ENCODE assay signal across 25 cellular contexts in genomic region chr3:188962253-188963247, GRCh38.
DNase-seq lines count a peak whose midpoint lies in the region; ATAC-seq and TF ChIP-seq lines count a peak whose summit lies in the region.
"Had no signal": no experiment of that assay in that cellular context is flagged by ENCODE, and none has a peak within 500 bp of the region (broad histone marks: within the 10 kb centered on the region; RNA-seq: fewer than 3 reads in every experiment).

No MANE protein-coding gene starts in this region.

- H3K9me2 ChIP-seq in Loucy (replicated peaks; ENCODE audit: low read depth, low read length) = no peaks in the 10 kb centered on the region

- H3K4me2 ChIP-seq in Loucy (ENCODE audit: low read depth, low read length, poor library complexity, severe bottlenecking) = peak overlapping the region; percentile 52
- H3K4me2 ChIP-seq in mammary epithelial cell (ENCODE audit: insufficient read depth, low read depth, low read length) = peak overlapping the region; percentile 2

- 57% methylated on average over 13 of the region's 13 CpGs for WGBS in mammary epithelial cell (ENCODE audit: low coverage, missing lambda C conversion rate)

- intact Hi-C loops in mammary epithelial cell (cut with micrococcal nuclease) = no loop called here

- TF ChIP-seq CTCF in Loucy (conservative IDR thresholded peaks at IDR 0.05; ENCODE audit: low read length) (no peak), mammary epithelial cell (conservative IDR thresholded peaks at IDR 0.05 in 1 of 2, IDR thresholded peaks at IDR 0.05 in 1 of 2; ENCODE audit: extremely low read depth in 1 of 2, insufficient read depth in 1 of 2, low read depth in 1 of 2, low read length in 2 of 2) (no peak)

- no peak overlapping the region for H3K27ac ChIP-seq in mammary epithelial cell (ENCODE audit: insufficient read depth, low read depth, low read length)
- H3K27ac ChIP-seq: colonic mucosa, pancreas, SJSA1, suprapubic skin had no signal

- ATAC-seq in HG03439 (IDR thresholded peaks at IDR 0.05; ENCODE audit: unreplicated experiment) = no peak
- ATAC-seq: effector memory CD8-positive, alpha-beta T cell; natural killer cell treated with Interleukin-12 subunit alpha and Interleukin-12 subunit beta and Interleukin-15 and Interleukin-18, amount 100 ng/mL, for 72 hours; pancreas; T-cell had no signal

- H3F3A ChIP-seq in Loucy (ENCODE audit: low read depth) = no peaks in the 10 kb centered on the region

- peaks cover 2% of the 10 kb centered on the region for H3K9me3 Mint-ChIP-seq in activated naive CD4-positive, alpha-beta T cell treated with anti-CD3 and anti-CD28 coated beads, Interleukin-2, amount 10 ng/mL, durations not matched to agents 7 days and 5 days
- H3K9me3 Mint-ChIP-seq: effector memory CD8-positive, alpha-beta T cell; natural killer cell treated with Interleukin-12 subunit alpha and Interleukin-12 subunit beta and Interleukin-15 and Interleukin-18, amount 100 ng/mL, for 72 hours; T-cell had no signal

- in situ Hi-C loops in mammary epithelial cell (cut with MboI; ENCODE audit: low sequenced_read_pairs in 2 of 2) = loop anchor here (25.0 kb wide), 2 partner anchors 800 to 925 kb away; partner anchors contain the start of gene LPP (in 1 of the 2)

- peaks cover 20% of the 10 kb centered on the region for H3K4me1 Mint-ChIP-seq in activated naive CD4-positive, alpha-beta T cell treated with anti-CD3 and anti-CD28 coated beads, Interleukin-2, amount 10 ng/mL, durations not matched to agents 7 days and 5 days

- no peaks in the 10 kb centered on the region for H4K20me1 ChIP-seq in Loucy (ENCODE audit: insufficient read depth, low read length, poor library complexity, severe bottlenecking)
- H4K20me1 ChIP-seq in mammary epithelial cell (ENCODE audit: insufficient read depth, low read length) = no peaks in the 10 kb centered on the region

- dilution Hi-C loops in mammary epithelial cell (cut with HindIII; ENCODE audit: low sequenced_read_pairs) = loop anchor here (5.0 kb wide), 1 partner anchor 80 kb away; no protein-coding TSS in a partner anchor

- H3K4me1 ChIP-seq in Loucy (ENCODE audit: insufficient read depth, low read length, poor library complexity, severe bottlenecking) (peaks cover 34% of the 10 kb centered on the region), mammary epithelial cell (ENCODE audit: insufficient read depth, low read length) (peaks cover 20% of the 10 kb centered on the region)
- H3K4me1 ChIP-seq: colonic mucosa, pancreas, SJSA1 had no signal

- H3K27me3 Mint-ChIP-seq in activated naive CD4-positive, alpha-beta T cell treated with anti-CD3 and anti-CD28 coated beads, Interleukin-2, amount 10 ng/mL, durations not matched to agents 7 days and 5 days = peaks cover 7% of the 10 kb centered on the region

- H3K36me3 ChIP-seq in Loucy (ENCODE audit: insufficient read depth, low read length) (no peaks in the 10 kb centered on the region), mammary epithelial cell (ENCODE audit: insufficient read depth, low read length) (no peaks in the 10 kb centered on the region)
- H3K36me3 ChIP-seq: colonic mucosa, gastrocnemius medialis, pancreas, SJSA1, suprapubic skin had no signal

- H3K4me3 ChIP-seq in Loucy (ENCODE audit: low read length, poor library complexity, severe bottlenecking) (peak overlapping the region; percentile 11), mammary epithelial cell (replicated peaks in 1 of 3; ENCODE audit: insufficient read depth in 1 of 3, low read depth in 2 of 3, low read length in 3 of 3) (no peak overlapping the region)
- H3K4me3 ChIP-seq: colonic mucosa, gastrocnemius medialis, pancreas, SJSA1, suprapubic skin had no signal

- H3K36me3 Mint-ChIP-seq in activated naive CD4-positive, alpha-beta T cell treated with anti-CD3 and anti-CD28 coated beads, Interleukin-2, amount 10 ng/mL, durations not matched to agents 7 days and 5 days = no peaks in the 10 kb centered on the region
- H3K36me3 Mint-ChIP-seq: natural killer cell treated with Interleukin-12 subunit alpha and Interleukin-12 subunit beta and Interleukin-15 and Interleukin-18, amount 100 ng/mL, for 72 hours; T-cell had no signal

- CTCF ChIA-PET in activated naive CD4-positive, alpha-beta T cell treated with anti-CD3 and anti-CD28 coated beads, Interleukin-2, amount 10 ng/mL, durations not matched to agents 7 days and 5 days (lab: Charles Lee) = interaction anchor here (0.6 to 11.2 kb wide), 5 partner anchors 38 to 1223 kb away, joined by 3 to 151 read pairs (median 6); no protein-coding TSS in a partner anchor
- CTCF ChIA-PET in mammary epithelial cell (lab: Charles Lee; ENCODE audit: low non-redundant PET) = no interaction called here

- H3K27ac Mint-ChIP-seq in activated naive CD4-positive, alpha-beta T cell treated with anti-CD3 and anti-CD28 coated beads, Interleukin-2, amount 10 ng/mL, durations not matched to agents 7 days and 5 days = no peak overlapping the region
- H3K27ac Mint-ChIP-seq: T-cell had no signal

- BruUV-seq in mammary epithelial cell (replicated peaks; lab: Mats Ljungman, UMichigan) = no TSS peak

- no peak overlapping the region for H3K4me3 Mint-ChIP-seq in activated naive CD4-positive, alpha-beta T cell treated with anti-CD3 and anti-CD28 coated beads, Interleukin-2, amount 10 ng/mL, durations not matched to agents 7 days and 5 days
- H3K4me3 Mint-ChIP-seq: effector memory CD8-positive, alpha-beta T cell; natural killer cell treated with Interleukin-12 subunit alpha and Interleukin-12 subunit beta and Interleukin-15 and Interleukin-18, amount 100 ng/mL, for 72 hours; T-cell had no signal

- H3K9me3 ChIP-seq in Loucy (ENCODE audit: insufficient read depth, low read depth, low read length) = no peaks in the 10 kb centered on the region
- H3K9me3 ChIP-seq in mammary epithelial cell (replicated peaks; ENCODE audit: insufficient read depth, low read length) = no peaks in the 10 kb centered on the region
- H3K9me3 ChIP-seq: colonic mucosa, gastrocnemius medialis, pancreas, SJSA1, suprapubic skin had no signal

- DNase-seq in activated naive CD4-positive, alpha-beta T cell treated with anti-CD3 and anti-CD28 coated beads, Interleukin-2, amount 10 ng/mL, durations not matched to agents 7 days and 5 days = peak; percentile 23
- DNase-seq in activated naive CD4-positive, alpha-beta T cell (lab: John Stamatoyannopoulos, UW) = no peak
- DNase-seq in mammary epithelial cell (peak; percentile 59), NCI-H774 (lab: John Stamatoyannopoulos, UW) (no peak), RPMI8226 (no peak)
- peak; percentile 52 for DNase-seq in stimulated activated CD8-positive, alpha-beta memory T cell treated with anti-CD3 and anti-CD28 coated beads, Interleukin-4, amount 100 ng/mL, for 48 hours
- DNase-seq: ACHN; activated CD4-positive, alpha-beta T cell treated with anti-CD3 and anti-CD28 coated beads for 1 hour; activated effector memory CD4-positive, alpha-beta T cell treated with Interleukin-2 at 50 U/mL for 16 hours; colonic mucosa; DMS53; effector memory CD8-positive, alpha-beta T cell; gastrocnemius medialis; GF-D8; NCI-H1694; NCI-H2171 treated with DMSO at 0.1 percent for 48 hours; NCI-H524; pancreas; right cardiac atrium; T-cell had no signal

- H3K9ac ChIP-seq in Loucy (ENCODE audit: low read depth, low read length, poor library complexity, severe bottlenecking) (peak overlapping the region; percentile 33), mammary epithelial cell (ENCODE audit: insufficient read depth, low read length) (no peak overlapping the region)

- H3K79me2 ChIP-seq in Loucy (ENCODE audit: insufficient read depth, low read length) (no peaks in the 10 kb centered on the region), mammary epithelial cell (ENCODE audit: insufficient read depth, low read length) (no peaks in the 10 kb centered on the region)

- H2AFZ ChIP-seq in Loucy (ENCODE audit: low read length) (no peak overlapping the region), mammary epithelial cell (ENCODE audit: low read depth, low read length) (no peak overlapping the region)

- H3K27me3 ChIP-seq in Loucy (ENCODE audit: insufficient read depth, low read length, poor library complexity, severe bottlenecking) = no peaks in the 10 kb centered on the region
- H3K27me3 ChIP-seq in mammary epithelial cell (ENCODE audit: insufficient read depth, low read length) = no peaks in the 10 kb centered on the region
- H3K27me3 ChIP-seq: colonic mucosa, gastrocnemius medialis, pancreas, SJSA1, suprapubic skin had no signal

Comparison
In these comparisons a context has a peak if more than half of its experiments do, and no peak if none do; other contexts are left out.
1. DNase-seq: peak in activated naive CD4-positive, alpha-beta T cell treated with anti-CD3 and anti-CD28 coated beads, Interleukin-2, amount 10 ng/mL, durations not matched to agents 7 days and 5 days (single experiment), mammary epithelial cell (single experiment) and stimulated activated CD8-positive, alpha-beta memory T cell treated with anti-CD3 and anti-CD28 coated beads, Interleukin-4, amount 100 ng/mL, for 48 hours (single experiment); none in activated naive CD4-positive, alpha-beta T cell (0 of 4), NCI-H774 (single experiment) and RPMI8226 (single experiment).